Comparison of ENCODE assay signal across 8 cellular contexts in the genomic region with DNA sequence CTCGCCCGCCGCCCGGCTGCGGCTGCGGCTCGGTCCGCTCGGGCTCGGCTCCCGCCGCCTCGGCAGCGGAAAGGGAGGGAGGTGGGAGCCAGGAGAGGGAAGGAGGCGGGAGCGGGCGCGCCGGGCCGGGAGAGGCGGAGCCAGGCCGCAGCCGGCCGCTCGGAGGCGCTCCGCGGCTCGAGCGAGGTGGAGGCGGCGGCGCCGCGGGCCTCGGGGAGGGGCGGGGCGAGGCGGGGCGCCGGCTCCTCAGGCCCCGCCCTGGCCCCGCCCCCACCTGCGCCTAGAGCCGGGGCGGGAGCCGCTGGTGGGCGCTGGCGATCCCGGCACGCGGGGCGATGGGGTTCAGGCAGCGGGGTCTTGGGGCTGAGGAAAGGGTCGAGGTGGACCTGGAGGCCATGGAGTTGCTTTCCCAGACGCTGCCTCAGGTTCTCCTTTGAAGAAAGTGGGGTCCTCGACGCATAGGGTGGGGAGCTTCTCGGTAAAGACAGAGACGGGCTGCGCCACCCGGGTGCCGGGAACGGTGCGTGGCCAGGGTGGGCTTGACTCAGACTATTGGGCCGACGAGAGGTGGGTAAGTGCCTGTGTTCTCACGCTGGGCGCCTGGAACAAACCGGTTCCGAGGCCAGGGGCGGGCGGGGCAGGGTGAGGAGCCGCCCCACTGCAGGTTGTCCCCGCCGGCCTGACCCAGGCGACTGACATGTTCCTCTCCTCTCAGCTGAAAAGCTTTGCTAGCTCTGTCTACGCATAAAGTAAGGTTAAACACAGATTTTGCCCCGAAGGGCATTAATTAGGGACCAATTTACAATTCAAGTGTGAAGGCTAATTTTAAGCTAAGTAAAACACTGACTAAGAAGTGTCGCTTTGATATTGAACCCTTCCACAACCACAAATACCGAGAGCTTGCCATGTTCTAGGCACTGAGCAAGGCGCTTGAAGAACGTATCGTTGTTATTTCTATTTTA. TPM values are rescaled to one million over a fixed set of nuclear protein-coding genes. Genes with fewer than 3 reads are reported as not detected.
A peak's percentile ranks its signal among the peaks of the same experiment; 100 is the strongest.
DNase-seq lines count a peak whose midpoint lies in the region; ATAC-seq and TF ChIP-seq lines count a peak whose summit lies in the region.

A gene (minus strand): TSS at position 75 of the 962 bp plus-strand sequence. CDS start 218 bp downstream, outside the sequence.

- H3K4me1 ChIP-seq in HUES64 (ENCODE audit: insufficient read depth, low read length), result peaks cover 11% of the 10 kb centered on the region

- H3K27ac Mint-ChIP-seq in activated T-helper 17 cell treated with anti-CD3 and anti-CD28 coated beads, Interleukin-2, amount 50 U/mL, for 72 hours, result no peak within 1 kb of the TSS
- H3K27ac Mint-ChIP-seq in naive thymus-derived CD8-positive, alpha-beta T cell, result peak within 1 kb of the TSS; percentile 15 to 87 (median 72)
- H3K27ac Mint-ChIP-seq in stimulated activated effector memory CD8-positive, alpha-beta T cell treated with anti-CD3 and anti-CD28 coated beads, Interleukin-12 subunit alpha, Interleukin-12 subunit beta, amount 100 ng/mL, for 72 hours, result no peak within 1 kb of the TSS

- peak; percentile 92 for ATAC-seq in GM21390 (IDR thresholded peaks at IDR 0.05; ENCODE audit: unreplicated experiment)
- ATAC-seq in activated T-helper 17 cell treated with anti-CD3 and anti-CD28 coated beads, Interleukin-2, amount 50 U/mL, for 72 hours (replicated peaks), result peak; percentile 97
- ATAC-seq in naive thymus-derived CD8-positive, alpha-beta T cell, result peak; percentile 87 to 89
- ATAC-seq in stimulated activated effector memory CD8-positive, alpha-beta T cell treated with anti-CD3 and anti-CD28 coated beads, Interleukin-12 subunit alpha, Interleukin-12 subunit beta, amount 100 ng/mL, for 72 hours, result peak; percentile 92

- H3K4me1 Mint-ChIP-seq in activated T-helper 17 cell treated with anti-CD3 and anti-CD28 coated beads, Interleukin-2, amount 50 U/mL, for 72 hours, result no peaks in the 10 kb centered on the region
- peaks cover 6 to 19% (median 16%) of the 10 kb centered on the region in 4 donors for H3K4me1 Mint-ChIP-seq in naive thymus-derived CD8-positive, alpha-beta T cell
- H3K4me1 Mint-ChIP-seq in stimulated activated effector memory CD8-positive, alpha-beta T cell treated with anti-CD3 and anti-CD28 coated beads, Interleukin-12 subunit alpha, Interleukin-12 subunit beta, amount 100 ng/mL, for 72 hours, result no peaks in the 10 kb centered on the region

- peak; percentile 97 for DNase-seq in D341Med (ENCODE audit: low spot score)
- peak; percentile 82 for DNase-seq in RKO (ENCODE audit: low spot score)
- peak; percentile 77 for DNase-seq in fibroblast of mammary gland (ENCODE audit: low read depth)
- peak; percentile 46 to 91 (median 76) for DNase-seq in naive thymus-derived CD8-positive, alpha-beta T cell
- peak; percentile 68 to 84 for DNase-seq in stimulated activated effector memory CD8-positive, alpha-beta T cell treated with anti-CD3 and anti-CD28 coated beads, Interleukin-12 subunit alpha, Interleukin-12 subunit beta, amount 100 ng/mL, for 72 hours (ENCODE audit: low spot score in 2 of 2)

- no peak for TF ChIP-seq CTCF in fibroblast of mammary gland (conservative IDR thresholded peaks at IDR 0.05; ENCODE audit: control insufficient read depth, insufficient read depth, low read depth, low read length)

- H3K9ac ChIP-seq in HUES64 (ENCODE audit: low read depth, low read length), result peak within 1 kb of the TSS; percentile 89

- no peaks in the 10 kb centered on the region for H3K36me3 Mint-ChIP-seq in activated T-helper 17 cell treated with anti-CD3 and anti-CD28 coated beads, Interleukin-2, amount 50 U/mL, for 72 hours (ENCODE audit: low read depth)
- H3K36me3 Mint-ChIP-seq in naive thymus-derived CD8-positive, alpha-beta T cell, result no peaks in the 10 kb centered on the region
- no peaks in the 10 kb centered on the region for H3K36me3 Mint-ChIP-seq in stimulated activated effector memory CD8-positive, alpha-beta T cell treated with anti-CD3 and anti-CD28 coated beads, Interleukin-12 subunit alpha, Interleukin-12 subunit beta, amount 100 ng/mL, for 72 hours

- no peaks in the 10 kb centered on the region for H3K9me3 Mint-ChIP-seq in activated T-helper 17 cell treated with anti-CD3 and anti-CD28 coated beads, Interleukin-2, amount 50 U/mL, for 72 hours
- H3K9me3 Mint-ChIP-seq in naive thymus-derived CD8-positive, alpha-beta T cell, result no peaks in the 10 kb centered on the region
- no peaks in the 10 kb centered on the region for H3K9me3 Mint-ChIP-seq in stimulated activated effector memory CD8-positive, alpha-beta T cell treated with anti-CD3 and anti-CD28 coated beads, Interleukin-12 subunit alpha, Interleukin-12 subunit beta, amount 100 ng/mL, for 72 hours

- 6% methylated on average over 84 of the region's 84 CpGs for WGBS in HUES64

- H3K9me3 ChIP-seq in HUES64 (ENCODE audit: insufficient read depth, low read depth, low read length), result no peaks in the 10 kb centered on the region

- POLR2A ChIA-PET in naive thymus-derived CD8-positive, alpha-beta T cell (lab: Charles Lee), result interaction anchor here (0.5 kb wide), 1 partner anchor 41 kb away, joined by 3 read pairs; no protein-coding TSS in a partner anchor

- H3K36me3 ChIP-seq in HUES64 (ENCODE audit: insufficient read depth, low read length), result no peaks in the 10 kb centered on the region

- H3K27ac ChIP-seq in HUES64 (ENCODE audit: low read depth, low read length), result peak within 1 kb of the TSS; percentile 58; the same call in 1 of the 2 replicates

- peak within 1 kb of the TSS; percentile 90 for H3K4me3 ChIP-seq in HUES64 (ENCODE audit: low read length)
- H3K4me3 ChIP-seq in fibroblast of mammary gland (ENCODE audit: control insufficient read depth, low read depth, low read length), result peak within 1 kb of the TSS; percentile 63

- peaks cover 6% of the 10 kb centered on the region; the same call in 1 of the 2 replicates for H3K27me3 ChIP-seq in HUES64 (ENCODE audit: insufficient read depth, low read length)

- H3K27me3 Mint-ChIP-seq in activated T-helper 17 cell treated with anti-CD3 and anti-CD28 coated beads, Interleukin-2, amount 50 U/mL, for 72 hours, result no peaks in the 10 kb centered on the region
- H3K27me3 Mint-ChIP-seq in naive thymus-derived CD8-positive, alpha-beta T cell, result peaks cover 0 to 9% (median 0%) of the 10 kb centered on the region in 5 donors

- peak within 1 kb of the TSS; percentile 64 for H3K4me3 Mint-ChIP-seq in activated T-helper 17 cell treated with anti-CD3 and anti-CD28 coated beads, Interleukin-2, amount 50 U/mL, for 72 hours
- H3K4me3 Mint-ChIP-seq in naive thymus-derived CD8-positive, alpha-beta T cell, result peak within 1 kb of the TSS; percentile 79 to 90 (median 85)
- peak within 1 kb of the TSS; percentile 68 for H3K4me3 Mint-ChIP-seq in stimulated activated effector memory CD8-positive, alpha-beta T cell treated with anti-CD3 and anti-CD28 coated beads, Interleukin-12 subunit alpha, Interleukin-12 subunit beta, amount 100 ng/mL, for 72 hours

RNA-seq across cellular contexts. Expression of the gene that starts here (rescaled TPM):
- 19.2 TPM for polyA plus RNA-seq in HUES64 (2013, experiment 1 of 2)
- polyA plus RNA-seq in HUES64 (2013, experiment 2 of 2), result 25.7 TPM
- 1 to 10 TPM; 2.0 to 3.2 TPM for total RNA-seq in activated T-helper 17 cell treated with anti-CD3 and anti-CD28 coated beads, Interleukin-2, amount 50 U/mL, for 72 hours
- total RNA-seq in naive thymus-derived CD8-positive, alpha-beta T cell, result 1 to 10 TPM; 2.0 to 3.1 TPM
- polyA plus RNA-seq in naive thymus-derived CD8-positive, alpha-beta T cell, result under 1 TPM in 2 of 3 donors, not detected in 1; 0.15 to 0.26 TPM

Comparison
In these comparisons a context has a peak if more than half of its experiments do, and no peak if none do; other contexts are left out.
1. Peak in every context shown above with its lines: DNase-seq, ATAC-seq, H3K4me3 ChIP-seq and H3K27ac ChIP-seq.
2. H3K27ac Mint-ChIP-seq: peak in naive thymus-derived CD8-positive, alpha-beta T cell (10 of 10); none in activated T-helper 17 cell treated with anti-CD3 and anti-CD28 coated beads, Interleukin-2, amount 50 U/mL, for 72 hours (single experiment) and stimulated activated effector memory CD8-positive, alpha-beta T cell treated with anti-CD3 and anti-CD28 coated beads, Interleukin-12 subunit alpha, Interleukin-12 subunit beta, amount 100 ng/mL, for 72 hours (single experiment).